ENCODE assay signal across 1 cellular context in genomic region chr6:116012471-116012949, GRCh38.
TF ChIP-seq lines count a peak whose summit lies in the region.

No MANE protein-coding gene starts in this region.

TF ChIP-seq in GM12878, 131 proteins besides CTCF, POLR2A, EP300 and RAD21:
- TF ChIP-seq ZNF622 (IDR thresholded peaks at IDR 0.05) (no peak), PAX5 (IDR thresholded peaks at IDR 0.05; ENCODE audit: borderline replicate concordance, low read depth, low read length) (no peak), CEBPZ (IDR thresholded peaks at IDR 0.05; ENCODE audit: low read depth, low read length) (no peak), YY1 (IDR thresholded peaks at IDR 0.05; ENCODE audit: low read depth, low read length) (no peak), GATAD2B (conservative IDR thresholded peaks at IDR 0.05; ENCODE audit: low read depth) (no peak), MYC (IDR thresholded peaks at IDR 0.05; ENCODE audit: insufficient read depth, insufficient read length, insufficient replicate concordance, low read length, severe bottlenecking) (no peak), CREB1 (IDR thresholded peaks at IDR 0.05; ENCODE audit: low read depth) (no peak), CREM (IDR thresholded peaks at IDR 0.05; ENCODE audit: low read depth) (no peak), HDAC2 (IDR thresholded peaks at IDR 0.05) (no peak)
TF ChIP-seq in GM12878: peak in this region for 0.
